In genomic region chr6:142819603-142820335, GRCh38 we compare ENCODE assay signal across 8 cellular contexts.
DNase-seq lines count a peak whose midpoint lies in the region; ATAC-seq and TF ChIP-seq lines count a peak whose summit lies in the region.

No MANE protein-coding gene starts in this region.

- ATAC-seq in GM21367 (IDR thresholded peaks at IDR 0.05; ENCODE audit: unreplicated experiment): peak; percentile 54

- 9 to 34% methylated on average over 8 of the region's 8 CpGs for WGBS in esophagus squamous epithelium, 2 donors

- no peak for TF ChIP-seq CTCF in esophagus squamous epithelium (IDR thresholded peaks at IDR 0.05)
- no peak for TF ChIP-seq CTCF in GM13977 (IDR thresholded peaks at IDR 0.05; ENCODE audit: extremely low read depth, insufficient read depth, missing control alignments)

- intact Hi-C loops in esophagus squamous epithelium (cut with DNase I): no loop called here

- in situ Hi-C loops in GM13977 (cut with MboI; ENCODE audit: low pct_unique_long_range_greater_than_20kb, low sequenced_read_pairs, unreplicated experiment): no loop called here

- DNase-seq in DMS79 (lab: John Stamatoyannopoulos, UW) (peak; percentile 4), HPDE6-E6E7 (ENCODE audit: extremely low spot score) (peak; percentile 25), esophagus squamous epithelium (lab: John Stamatoyannopoulos, UW) (no peak), pulmonary artery endothelial cell (ENCODE audit: low read depth, low spot score) (peak; percentile 83), GM13977 (ENCODE audit: low spot score) (no peak), dedifferentiated amniotic fluid mesenchymal stem cell (ENCODE audit: extremely low spot score) (no peak)
- DNase-seq in activated CD4-positive, alpha-beta T cell treated with anti-CD3 and anti-CD28 coated beads for 4 hours: peak; percentile 59 to 64

- H3K4me3 ChIP-seq in esophagus squamous epithelium: peak overlapping the region; percentile 14 to 63 (median 34)

- H3K4me1 ChIP-seq in esophagus squamous epithelium: peaks cover 0 to 66% (median 30%) of the 10 kb centered on the region in 3 donors

- no peaks in the 10 kb centered on the region for H3K36me3 ChIP-seq in esophagus squamous epithelium

- TF ChIP-seq POLR2A in esophagus squamous epithelium (IDR thresholded peaks at IDR 0.05): no peak

- no peaks in the 10 kb centered on the region for H3K27me3 ChIP-seq in esophagus squamous epithelium

- peak overlapping the region; percentile 53 to 78 (median 68) for H3K27ac ChIP-seq in esophagus squamous epithelium

- H3K9me3 ChIP-seq in esophagus squamous epithelium: no peaks in the 10 kb centered on the region

Comparison
In these comparisons a context has a peak if more than half of its experiments do, and no peak if none do; other contexts are left out.
1. DNase-seq: peak in DMS79 (single experiment), HPDE6-E6E7 (single experiment), activated CD4-positive, alpha-beta T cell treated with anti-CD3 and anti-CD28 coated beads for 4 hours (2 of 2) and pulmonary artery endothelial cell (single experiment); none in esophagus squamous epithelium (single experiment), GM13977 (single experiment) and dedifferentiated amniotic fluid mesenchymal stem cell (single experiment).